Comparison of ENCODE assay signal across 31 cellular contexts in the genomic region with DNA sequence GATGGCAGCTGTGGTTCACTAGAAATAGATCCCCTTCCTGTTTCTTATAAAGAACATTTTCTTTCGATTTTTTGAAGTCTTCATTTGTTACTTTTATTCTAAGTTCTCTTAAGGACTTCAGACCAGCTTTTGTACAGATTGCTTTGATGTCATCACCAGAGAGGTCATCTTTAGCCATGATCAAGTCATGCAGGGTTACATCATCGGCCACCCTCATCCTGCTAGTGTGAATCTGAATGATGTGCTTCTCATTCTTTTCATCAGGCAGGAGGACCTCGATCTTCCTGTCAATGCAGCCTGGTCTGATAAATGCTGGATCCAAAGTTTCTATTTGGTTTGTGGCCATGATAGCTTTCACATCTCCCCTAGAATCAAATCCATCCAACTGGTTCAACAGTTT.
"Had no signal": no experiment of that assay in that cellular context is flagged by ENCODE, and none has a peak within 500 bp of the region (broad histone marks: within the 10 kb centered on the region; RNA-seq: fewer than 3 reads in every experiment).

No MANE protein-coding gene starts in this region.

- H3K27ac ChIP-seq: adrenal gland, body of pancreas, brain microvascular endothelial cell, breast epithelium, VCaP had no signal

- ATAC-seq: activated CD8-positive, alpha-beta T cell treated with anti-CD3 and anti-CD28 coated beads for 36 hours; activated naive CD4-positive, alpha-beta T cell treated with anti-CD3 and anti-CD28 coated beads, Interleukin-2, amount 50 U/mL, for 72 hours; activated T-cell treated with anti-CD3 and anti-CD28 coated beads, Interleukin-2, amount 50 U/mL, for 4 hours; activated T-cell treated with anti-CD3 and anti-CD28 coated beads, Interleukin-2, amount 50 U/mL, for 72 hours; activated T-helper 17 cell treated with anti-CD3 and anti-CD28 coated beads, Interleukin-2, amount 50 U/mL, for 72 hours; body of pancreas had no signal

- DNase-seq: activated B cell treated with CpG ODN at 0.5 μM for 24 hours; activated CD4-positive, alpha-beta memory T cell treated with anti-CD3 and anti-CD28 coated beads for 36 hours; activated CD4-positive, alpha-beta T cell treated with anti-CD3 and anti-CD28 coated beads for 4 hours; activated CD4-positive, alpha-beta T cell treated with anti-CD3 and anti-CD28 coated beads, Interleukin-2, amount 10 ng/mL, durations not matched to agents 24 days and 14 days; activated CD4-positive, alpha-beta T cell treated with anti-CD3 and anti-CD28 coated beads, Interleukin-2, amount 50 U/mL, for 1 hour; activated CD4-positive, alpha-beta T cell treated with anti-CD3 and anti-CD28 coated beads, Interleukin-2, amount 50 U/mL, for 4 hours; activated CD4-positive, CD25-positive, alpha-beta regulatory T cell treated with anti-CD3 and anti-CD28 coated beads, Interleukin-2, amount 50 U/mL, for 72 hours; activated CD8-positive, alpha-beta memory T cell treated with anti-CD3 and anti-CD28 coated beads, Interleukin-2, amount 50 U/mL, for 4 hours; activated CD8-positive, alpha-beta T cell treated with anti-CD3 and anti-CD28 coated beads for 36 hours; activated effector memory CD4-positive, alpha-beta T cell treated with anti-CD3 and anti-CD28 coated beads, Interleukin-2, amount 50 U/mL, for 16 hours; activated gamma-delta T cell treated with Interleukin-2 at 50 U/mL for 16 hours; activated naive CD4-positive, alpha-beta T cell; activated naive CD4-positive, alpha-beta T cell treated with anti-CD3 and anti-CD28 coated beads for 36 hours; activated naive CD4-positive, alpha-beta T cell treated with anti-CD3 and anti-CD28 coated beads, Interleukin-2, amount 50 U/mL, for 16 hours; activated naive CD8-positive, alpha-beta T cell treated with anti-CD3 and anti-CD28 coated beads for 36 hours; activated T-cell treated with anti-CD3 and anti-CD28 coated beads for 4 hours; activated T-cell treated with anti-CD3 and anti-CD28 coated beads, Interleukin-2, amount 50 U/mL, for 1 hour; activated T-cell treated with anti-CD3 and anti-CD28 coated beads, Interleukin-2, amount 50 U/mL, for 4 hours; activated T-cell treated with anti-CD3 and anti-CD28 coated beads, Interleukin-2, amount 50 U/mL, for 72 hours; adrenal gland; amniotic stem cell; aorta; body of pancreas; brain microvascular endothelial cell; central memory CD4-positive, alpha-beta T cell; T-helper 2 cell; T-helper 9 cell had no signal

- H3K36me3 ChIP-seq: adrenal gland, brain microvascular endothelial cell, breast epithelium had no signal

- H3K4me3 ChIP-seq: adrenal gland, body of pancreas, breast epithelium had no signal

- H3K27me3 ChIP-seq: adrenal gland, body of pancreas, brain microvascular endothelial cell, breast epithelium had no signal

- H3K4me1 ChIP-seq: adrenal gland, body of pancreas, breast epithelium had no signal

- H3K9me3 ChIP-seq: body of pancreas, breast epithelium had no signal
